Comparison of ENCODE assay signal across 20 cellular contexts in genomic region chr4:155735506-155735905, GRCh38. TPM values are rescaled to one million over a fixed set of nuclear protein-coding genes. Genes with fewer than 3 reads are reported as not detected.
DNase-seq lines count a peak whose midpoint lies in the region; ATAC-seq and TF ChIP-seq lines count a peak whose summit lies in the region.
"Had no signal": no experiment of that assay in that cellular context is flagged by ENCODE, and none has a peak within 500 bp of the region (broad histone marks: within the 10 kb centered on the region; RNA-seq: fewer than 3 reads in every experiment).

No MANE protein-coding gene starts in this region.

- intact Hi-C loops in left ventricle myocardium inferior (cut with micrococcal nuclease) (no loop called here), heart left ventricle (cut with DNase I) (no loop called here), aorta (cut with DNase I) (no loop called here)

- no peak for DNase-seq in left ventricle myocardium inferior
- no peak for DNase-seq in heart left ventricle
- peak; percentile 18 for DNase-seq in choroid plexus epithelial cell (ENCODE audit: low read depth)
- DNase-seq in inferior parietal cortex (ENCODE audit: extremely low spot score), result peak; percentile 35
- no peak for DNase-seq in aorta
- DNase-seq in activated CD4-positive, CD25-positive, alpha-beta regulatory T cell (lab: John Stamatoyannopoulos, UW), result no peak
- DNase-seq: CD8-positive, alpha-beta memory T cell; DMS79; HCEC 1CT; Kasumi-1; MM.1S; NCI-H1092 treated with DMSO at 0.1 percent for 48 hours; NCI-H146; NCI-H2029 treated with DMSO at 0.1 percent for 48 hours; NCI-H2171 had no signal

- peaks cover 4% of the 10 kb centered on the region for H3K36me3 ChIP-seq in left ventricle myocardium inferior
- H3K36me3 ChIP-seq in heart left ventricle, result peaks cover 0 to 17% (median 0%) of the 10 kb centered on the region in 9 donors
- peaks cover 0 to 3% of the 10 kb centered on the region in 2 donors for H3K36me3 ChIP-seq in aorta (ENCODE audit: control insufficient read depth in 1 of 2, insufficient read depth in 2 of 2, low read length in 1 of 2)
- H3K36me3 ChIP-seq: BLaER1, SJSA1 had no signal

- no peak for TF ChIP-seq POLR2A in heart left ventricle (IDR thresholded peaks at IDR 0.05)

- H3K27me3 ChIP-seq in left ventricle myocardium inferior (ENCODE audit: low read depth) (no peaks in the 10 kb centered on the region), heart left ventricle (no peaks in the 10 kb centered on the region), aorta (ENCODE audit: control insufficient read depth in 1 of 2, insufficient read depth in 2 of 2, low read length in 1 of 2) (no peaks in the 10 kb centered on the region)
- H3K27me3 ChIP-seq: BLaER1, SJSA1 had no signal

- TF ChIP-seq CTCF in left ventricle myocardium inferior (IDR thresholded peaks at IDR 0.05; ENCODE audit: borderline replicate concordance), result no peak
- no peak for TF ChIP-seq CTCF in heart left ventricle (IDR thresholded peaks at IDR 0.05)
- no peak for TF ChIP-seq CTCF in choroid plexus epithelial cell (conservative IDR thresholded peaks at IDR 0.05; ENCODE audit: low read depth, low read length)

- H3K27ac ChIP-seq in left ventricle myocardium inferior (replicated peaks) (peak overlapping the region; percentile 17), heart left ventricle (peak overlapping the region in 1 of 12 donors; percentile 7), aorta (ENCODE audit: low read depth in 1 of 2, low read length in 2 of 2) (no peak overlapping the region)
- H3K27ac ChIP-seq: BLaER1, SJSA1 had no signal

- H3K4me1 ChIP-seq in left ventricle myocardium inferior (peaks cover 19% of the 10 kb centered on the region), heart left ventricle (peaks cover 0 to 20% (median 3%) of the 10 kb centered on the region in 12 donors), aorta (ENCODE audit: control insufficient read depth in 1 of 2, insufficient read depth in 2 of 2, low read length in 2 of 2) (no peaks in the 10 kb centered on the region)
- H3K4me1 ChIP-seq: BLaER1, SJSA1 had no signal

- H3K4me3 ChIP-seq in left ventricle myocardium inferior (no peak overlapping the region), heart left ventricle (no peak overlapping the region), choroid plexus epithelial cell (ENCODE audit: low read depth, low read length) (no peak overlapping the region), aorta (ENCODE audit: low read length in 2 of 2) (no peak overlapping the region)
- H3K4me3 ChIP-seq: BLaER1, SJSA1 had no signal

- H3K9me3 ChIP-seq in left ventricle myocardium inferior (replicated peaks) (no peaks in the 10 kb centered on the region), heart left ventricle (no peaks in the 10 kb centered on the region), aorta (ENCODE audit: control insufficient read depth, low read length) (no peaks in the 10 kb centered on the region)
- H3K9me3 ChIP-seq: BLaER1, SJSA1 had no signal

- ATAC-seq in heart left ventricle, result no peak
- ATAC-seq in aorta (ENCODE audit: low FRiP score), result peak; percentile 19
- ATAC-seq in GM19395 (IDR thresholded peaks at IDR 0.05; ENCODE audit: unreplicated experiment), result no peak
- no peak for ATAC-seq in GM18861 (IDR thresholded peaks at IDR 0.05; ENCODE audit: unreplicated experiment)
- ATAC-seq: Panc1 had no signal

RNA-seq across cellular contexts. Expression of gene GUCY1B1, which starts 23.3 kb away (rescaled TPM):
- total RNA-seq in left ventricle myocardium inferior, result 12.6 TPM
- 10 to 100 TPM; 14.6 to 30.7 (median 18.7) TPM for total RNA-seq in heart left ventricle
- polyA plus RNA-seq in heart left ventricle, result 10 to 100 TPM; 12.5 to 15.1 TPM
- 10 to 100 TPM; 24.9 to 26.4 TPM for total RNA-seq in aorta
- 10 to 100 TPM; 10.0 to 44.0 TPM for polyA plus RNA-seq in aorta

Comparison
In these comparisons a context has a peak if more than half of its experiments do, and no peak if none do; other contexts are left out.
1. DNase-seq: peak in choroid plexus epithelial cell (single experiment) and inferior parietal cortex (single experiment); none in left ventricle myocardium inferior (single experiment), heart left ventricle (0 of 5), aorta (0 of 2) and activated CD4-positive, CD25-positive, alpha-beta regulatory T cell (0 of 4).